Comparison of ENCODE assay signal across 16 cellular contexts in genomic region chr6:56733298-56733697, GRCh38.
DNase-seq lines count a peak whose midpoint lies in the region; ATAC-seq, FAIRE-seq and TF ChIP-seq lines count a peak whose summit lies in the region.
"Had no signal": no experiment of that assay in that cellular context is flagged by ENCODE, and none has a peak within 500 bp of the region (broad histone marks: within the 10 kb centered on the region; RNA-seq: fewer than 3 reads in every experiment).

No MANE protein-coding gene starts in this region.

- H3K4me3 ChIP-seq in IMR-90 (ENCODE audit: insufficient read depth, low read depth, low read length) (no peak overlapping the region), skeletal muscle satellite cell (ENCODE audit: low read length) (no peak overlapping the region)
- H3K4me3 ChIP-seq: MG63 had no signal

- H2BK20ac ChIP-seq in IMR-90 (ENCODE audit: low read depth, low read length) = no peak overlapping the region

- TF ChIP-seq RAD21 in IMR-90 (IDR thresholded peaks at IDR 0.05; ENCODE audit: low read length) = no peak

- H3K9ac ChIP-seq in IMR-90 (ENCODE audit: low read depth, low read length) (no peak overlapping the region), skeletal muscle satellite cell (ENCODE audit: low read depth, low read length) (peak overlapping the region; percentile 23)

- in situ Hi-C loops in IMR-90 (cut with MboI; ENCODE audit: low sequenced_read_pairs) = no loop called here

- dilution Hi-C loops in IMR-90 (cut with HindIII; ENCODE audit: low sequenced_read_pairs, unreplicated experiment) = no loop called here

- peak overlapping the region; percentile 77 for H2BK5ac ChIP-seq in IMR-90 (ENCODE audit: low read depth, low read length, poor library complexity, severe bottlenecking)

- 0 out of 3 replicates have a peak overlapping the region, but pooled peaks have one; percentile 16 for H2BK15ac ChIP-seq in IMR-90 (ENCODE audit: low read depth, low read length)

- H3K27ac ChIP-seq in IMR-90 (ENCODE audit: insufficient read depth, low read length) = no peak overlapping the region

- H3K9me1 ChIP-seq in IMR-90 (ENCODE audit: insufficient read depth, low read length) = peaks cover 12% of the 10 kb centered on the region

- H3K4me1 ChIP-seq in IMR-90 (ENCODE audit: control insufficient read depth, insufficient read depth, low read length) (peaks cover 15% of the 10 kb centered on the region), skeletal muscle satellite cell (ENCODE audit: control insufficient read depth, insufficient read depth, low read length) (peaks cover 62% of the 10 kb centered on the region)

- peak overlapping the region; percentile 54; the same call in 1 of the 2 replicates for H2BK120ac ChIP-seq in IMR-90 (ENCODE audit: low read depth, low read length)

- WGBS in IMR-90 (ENCODE audit: extremely low coverage in 2 of 2, insufficient read length in 1 of 2), 2 experiments = no CpG with 5 or more reads among the region's 1 CpG

- H3K36me3 ChIP-seq in IMR-90 (ENCODE audit: control insufficient read depth, insufficient read depth, low read length) (no peaks in the 10 kb centered on the region; the same call in 1 of the 2 replicates), skeletal muscle satellite cell (ENCODE audit: insufficient read depth, low read length) (peaks cover 17% of the 10 kb centered on the region)
- H3K36me3 ChIP-seq: MG63 had no signal

- no peaks in the 10 kb centered on the region for H3K9me3 ChIP-seq in IMR-90 (ENCODE audit: control insufficient read depth, insufficient read depth, low read length)
- no peaks in the 10 kb centered on the region for H3K9me3 ChIP-seq in skeletal muscle satellite cell (replicated peaks; ENCODE audit: low read length)
- H3K9me3 ChIP-seq: MG63 had no signal

- H3K56ac ChIP-seq in IMR-90 (ENCODE audit: extremely low read depth, insufficient read depth, low read length) = no peak overlapping the region

- CTCF ChIA-PET in IMR-90 (lab: Yijun Ruan, JAX) = no interaction called here

- H3K27me3 Mint-ChIP-seq in mesothelial cell of epicardium (ENCODE audit: low read depth) = no peaks in the 10 kb centered on the region
- H3K27me3 Mint-ChIP-seq: CD4-positive, alpha-beta memory T cell had no signal

- H3K4me1 Mint-ChIP-seq in mesothelial cell of epicardium = peaks cover 33% of the 10 kb centered on the region
- H3K4me1 Mint-ChIP-seq: B cell; CD4-positive, alpha-beta memory T cell had no signal

- H3K4me2 ChIP-seq in IMR-90 (ENCODE audit: low read depth, low read length) (peak overlapping the region; percentile 13; the same call in 1 of the 2 replicates), skeletal muscle satellite cell (ENCODE audit: low read length) (peak overlapping the region; percentile 58)

- peaks cover 2% of the 10 kb centered on the region for H3K36me3 Mint-ChIP-seq in mesothelial cell of epicardium
- H3K36me3 Mint-ChIP-seq: CD4-positive, alpha-beta memory T cell had no signal

- no peaks in the 10 kb centered on the region for H3K9me3 Mint-ChIP-seq in mesothelial cell of epicardium
- H3K9me3 Mint-ChIP-seq: CD4-positive, alpha-beta memory T cell had no signal

- peak overlapping the region; percentile 50; the same call in 1 of the 2 replicates for H3K18ac ChIP-seq in IMR-90 (ENCODE audit: low read depth, low read length)

- peak overlapping the region; percentile 65 for H4K91ac ChIP-seq in IMR-90 (ENCODE audit: insufficient read depth, low read depth, low read length)

- H4K8ac ChIP-seq in IMR-90 (ENCODE audit: low read depth in 2 of 2, low read length in 2 of 2) = peak overlapping the region in 1 of 2 experiments; percentile 4; a peak in 1 of 4 replicates

- no peak for DNase-seq in GM19239 (ENCODE audit: insufficient read length, low spot score)
- no peak for DNase-seq in IMR-90
- DNase-seq in mesothelial cell of epicardium (ENCODE audit: low spot score in 2 of 2, unreplicated experiment in 2 of 2) = no peak
- no peak for DNase-seq in SW480 (ENCODE audit: low spot score)
- DNase-seq in stimulated activated CD4-positive, alpha-beta T cell treated with anti-CD3 and anti-CD28 coated beads, Interleukin-4, amount 100 ng/mL, for 24 hours = no peak
- no peak for DNase-seq in NCI-H128 (lab: John Stamatoyannopoulos, UW; ENCODE audit: unreplicated experiment)
- DNase-seq: CD4-positive, alpha-beta memory T cell; DMS79 treated with DMSO at 0.1 percent for 48 hours; MG63; NCI-H1092; NCI-H2081 treated with DMSO at 0.1 percent for 48 hours; NCI-H524; SIG-M5 had no signal

- H3K27me3 ChIP-seq in IMR-90 (ENCODE audit: control insufficient read depth, insufficient read depth, low read length) (no peaks in the 10 kb centered on the region), skeletal muscle satellite cell (ENCODE audit: control insufficient read depth, insufficient read depth, low read length) (no peaks in the 10 kb centered on the region)
- H3K27me3 ChIP-seq: MG63 had no signal

- no TSS peak for BruUV-seq in IMR-90 (replicated peaks; lab: Mats Ljungman, UMichigan)

- peaks cover 8% of the 10 kb centered on the region for H4K20me1 ChIP-seq in IMR-90 (ENCODE audit: insufficient read depth, low read length)

- no peak overlapping the region for H3K14ac ChIP-seq in IMR-90 (replicated peaks; ENCODE audit: low read depth, low read length)

- H3K4me3 Mint-ChIP-seq in mesothelial cell of epicardium = no peak overlapping the region
- H3K4me3 Mint-ChIP-seq: B cell; CD4-positive, alpha-beta memory T cell had no signal

- no peak for ATAC-seq in IMR-90 (ENCODE audit: low read depth)
- ATAC-seq: HepG2 had no signal

- H3K4ac ChIP-seq in IMR-90 (ENCODE audit: low read depth, low read length) = peak overlapping the region; percentile 42; the same call in 1 of the 2 replicates

- no peak overlapping the region for H2AK9ac ChIP-seq in IMR-90 (replicated peaks; ENCODE audit: low read depth, low read length, poor library complexity)

- H3K23ac ChIP-seq in IMR-90 (ENCODE audit: low read depth, low read length) = peak overlapping the region; percentile 43; the same call in 1 of the 2 replicates

- TF ChIP-seq CTCF in IMR-90 (conservative IDR thresholded peaks at IDR 0.05; ENCODE audit: low read depth, low read length) (no peak), mesothelial cell of epicardium (IDR thresholded peaks at IDR 0.05; ENCODE audit: unreplicated experiment) (no peak)

- H4K5ac ChIP-seq in IMR-90 (ENCODE audit: low read depth, low read length) = peak overlapping the region; percentile 39; the same call in 1 of the 2 replicates

- H2AFZ ChIP-seq in IMR-90 (replicated peaks; ENCODE audit: low read length, poor library complexity) = no peak overlapping the region

- H3K79me1 ChIP-seq in IMR-90 (ENCODE audit: low read depth in 1 of 2, low read length in 2 of 2) = peaks cover 15 to 53% of the 10 kb centered on the region in 2 experiments

- POLR2A ChIA-PET in IMR-90 (lab: Charles Lee; ENCODE audit: unreplicated experiment) = no interaction called here

- intact Hi-C loops in IMR-90 (cut with micrococcal nuclease) = no loop called here

- peak; percentile 73 for FAIRE-seq in GM19239 (lab: Jason Lieb, UNC)
- FAIRE-seq: HepG2 had no signal

- no peak overlapping the region for H2AK5ac ChIP-seq in IMR-90 (ENCODE audit: low read depth, low read length)

- peak overlapping the region; percentile 52 for H3K27ac Mint-ChIP-seq in mesothelial cell of epicardium
- H3K27ac Mint-ChIP-seq: B cell; CD4-positive, alpha-beta memory T cell had no signal

- no peak for TF ChIP-seq POLR2A in IMR-90 (IDR thresholded peaks at IDR 0.05; ENCODE audit: low read depth, low read length)

TF ChIP-seq in IMR-90, 13 proteins besides CTCF, POLR2A, EP300 and RAD21:
- no peak for TF ChIP-seq BHLHE40 (IDR thresholded peaks at IDR 0.05; ENCODE audit: low read depth, low read length)
